Comparison of ENCODE assay signal across 26 cellular contexts in genomic region chr6:127147576-127147975, GRCh38. TPM values are rescaled to one million over a fixed set of nuclear protein-coding genes. Genes with fewer than 3 reads are reported as not detected.
"Had no signal": no experiment of that assay in that cellular context is flagged by ENCODE, and none has a peak within 500 bp of the region (broad histone marks: within the 10 kb centered on the region; RNA-seq: fewer than 3 reads in every experiment).

No MANE protein-coding gene starts in this region.

- H3K27me3 ChIP-seq: breast epithelium, colonic mucosa, hepatocyte, left lung, ovary, vagina had no signal

- H3K4me3 Mint-ChIP-seq: activated T-cell treated with anti-CD3 and anti-CD28 coated beads, Interleukin-2, amount 50 U/mL, for 24 hours; activated T-helper 17 cell treated with anti-CD3 and anti-CD28 coated beads, Interleukin-2, amount 50 U/mL, for 72 hours; effector memory CD8-positive, alpha-beta T cell; mesothelial cell of epicardium; naive thymus-derived CD8-positive, alpha-beta T cell; stimulated activated naive B cell treated with anti-CD40 and anti-IgM and Interleukin-4, amounts not matched to agents 10 μg/mL and 1 μg/mL and 100 μg/mL, for 72 hours; T-cell; T-helper 2 cell treated with Interferon-gamma antibody and Interleukin-4, amounts not matched to agents 5 μg/mL and 100 μg/mL, for 36 hours; type B pancreatic cell had no signal

- H3K79me2 ChIP-seq: hepatocyte had no signal

- FAIRE-seq: small intestine had no signal

- ATAC-seq: activated naive CD4-positive, alpha-beta T cell treated with anti-CD3 and anti-CD28 coated beads, Interleukin-2, amount 50 U/mL, for 72 hours; activated T-helper 17 cell treated with anti-CD3 and anti-CD28 coated beads, Interleukin-2, amount 50 U/mL, for 72 hours; effector memory CD8-positive, alpha-beta T cell; naive thymus-derived CD8-positive, alpha-beta T cell; right cardiac atrium; stimulated activated naive B cell treated with anti-CD40 and anti-IgM and Interleukin-4, amounts not matched to agents 10 μg/mL and 1 μg/mL and 100 μg/mL, for 72 hours; T-cell had no signal

- H3K4me1 Mint-ChIP-seq: activated T-helper 17 cell treated with anti-CD3 and anti-CD28 coated beads, Interleukin-2, amount 50 U/mL, for 72 hours; naive thymus-derived CD8-positive, alpha-beta T cell; stimulated activated naive B cell treated with anti-CD40 and anti-IgM and Interleukin-4, amounts not matched to agents 10 μg/mL and 1 μg/mL and 100 μg/mL, for 72 hours had no signal

- H3K9me3 ChIP-seq: breast epithelium, colonic mucosa, left lung, neutrophil, ovary, thoracic aorta, vagina had no signal

- H3K36me3 Mint-ChIP-seq: activated naive CD4-positive, alpha-beta T cell treated with anti-CD3 and anti-CD28 coated beads, Interleukin-2, amount 50 U/mL, for 72 hours; mesothelial cell of epicardium; naive thymus-derived CD8-positive, alpha-beta T cell; stimulated activated naive B cell treated with anti-CD40 and anti-IgM and Interleukin-4, amounts not matched to agents 10 μg/mL and 1 μg/mL and 100 μg/mL, for 72 hours; T-cell; type B pancreatic cell had no signal

- H3K27ac Mint-ChIP-seq: activated naive CD4-positive, alpha-beta T cell treated with anti-CD3 and anti-CD28 coated beads, Interleukin-2, amount 50 U/mL, for 72 hours; activated T-cell treated with anti-CD3 and anti-CD28 coated beads, Interleukin-2, amount 50 U/mL, for 24 hours; activated T-helper 17 cell treated with anti-CD3 and anti-CD28 coated beads, Interleukin-2, amount 50 U/mL, for 72 hours; effector memory CD8-positive, alpha-beta T cell; mesothelial cell of epicardium; naive thymus-derived CD8-positive, alpha-beta T cell; stimulated activated naive B cell treated with anti-CD40 and anti-IgM and Interleukin-4, amounts not matched to agents 10 μg/mL and 1 μg/mL and 100 μg/mL, for 72 hours; T-cell; T-helper 2 cell treated with Interferon-gamma antibody and Interleukin-4, amounts not matched to agents 5 μg/mL and 100 μg/mL, for 36 hours; type B pancreatic cell had no signal

- DNase-seq: activated CD4-positive, alpha-beta T cell treated with anti-CD3 and anti-CD28 coated beads for 1 hour; activated CD8-positive, alpha-beta memory T cell treated with anti-CD3 and anti-CD28 coated beads, Interleukin-2, amount 50 U/mL, for 4 hours; activated T-cell treated with anti-CD3 and anti-CD28 coated beads, Interleukin-2, amount 50 U/mL, for 24 hours; colonic mucosa; dorsolateral prefrontal cortex; effector memory CD8-positive, alpha-beta T cell; naive thymus-derived CD8-positive, alpha-beta T cell; ovary; right cardiac atrium; small intestine; stimulated activated CD4-positive, alpha-beta T cell treated with anti-CD3 and anti-CD28 coated beads, Interleukin-15, amount 100 ng/mL, for 24 hours; stimulated activated naive B cell treated with anti-CD40 and anti-IgM and Interleukin-4, amounts not matched to agents 10 μg/mL and 1 μg/mL and 100 μg/mL, for 72 hours; T-cell; WERI-Rb-1 had no signal

- H2AFZ ChIP-seq: hepatocyte had no signal

- H3K27me3 Mint-ChIP-seq: type B pancreatic cell had no signal

- H3K4me1 ChIP-seq: breast epithelium, colonic mucosa, left lung had no signal

- H3K36me3 ChIP-seq: breast epithelium, colonic mucosa, left lung, neutrophil, ovary, thoracic aorta, vagina, WERI-Rb-1 had no signal

- H3K27ac ChIP-seq: breast epithelium, colonic mucosa, dorsolateral prefrontal cortex, hepatocyte, left lung, neutrophil, ovary, thoracic aorta, vagina, WERI-Rb-1 had no signal

- H3K4me3 ChIP-seq: breast epithelium, colonic mucosa, dorsolateral prefrontal cortex, hepatocyte, left lung, lung, ovary, thoracic aorta, vagina had no signal

- H3K4me2 ChIP-seq: hepatocyte had no signal

- H3K9me3 Mint-ChIP-seq: activated naive CD4-positive, alpha-beta T cell treated with anti-CD3 and anti-CD28 coated beads, Interleukin-2, amount 50 U/mL, for 72 hours; activated T-cell treated with anti-CD3 and anti-CD28 coated beads, Interleukin-2, amount 50 U/mL, for 24 hours; activated T-helper 17 cell treated with anti-CD3 and anti-CD28 coated beads, Interleukin-2, amount 50 U/mL, for 72 hours; effector memory CD8-positive, alpha-beta T cell; mesothelial cell of epicardium; naive thymus-derived CD8-positive, alpha-beta T cell; stimulated activated naive B cell treated with anti-CD40 and anti-IgM and Interleukin-4, amounts not matched to agents 10 μg/mL and 1 μg/mL and 100 μg/mL, for 72 hours; T-cell; T-helper 2 cell treated with Interferon-gamma antibody and Interleukin-4, amounts not matched to agents 5 μg/mL and 100 μg/mL, for 36 hours; type B pancreatic cell had no signal

RNA-seq across cellular contexts. Expression of gene RSPO3, which starts 29.1 kb away (rescaled TPM):
- total RNA-seq: activated naive CD4-positive, alpha-beta T cell treated with anti-CD3 and anti-CD28 coated beads, Interleukin-2, amount 50 U/mL, for 72 hours; activated T-helper 17 cell treated with anti-CD3 and anti-CD28 coated beads, Interleukin-2, amount 50 U/mL, for 72 hours; naive thymus-derived CD8-positive, alpha-beta T cell; T-cell had no signal
- polyA plus RNA-seq: naive thymus-derived CD8-positive, alpha-beta T cell had no signal
